25 cellular contexts compared by ENCODE assay signal in genomic region chr17:16947470-16947869, GRCh38. TPM values are rescaled to one million over a fixed set of nuclear protein-coding genes. Genes with fewer than 3 reads are reported as not detected.
DNase-seq lines count a peak whose midpoint lies in the region; ATAC-seq, FAIRE-seq and TF ChIP-seq lines count a peak whose summit lies in the region.
"Had no signal": no experiment of that assay in that cellular context is flagged by ENCODE, and none has a peak within 500 bp of the region (broad histone marks: within the 10 kb centered on the region; RNA-seq: fewer than 3 reads in every experiment).

No MANE protein-coding gene starts in this region.

- no peak overlapping the region for H3K4me3 ChIP-seq in BLaER1
- H3K4me3 ChIP-seq in KMS-11 (IDR thresholded peaks at IDR 0.05; ENCODE audit: insufficient read depth, low read depth, low read length): no peak overlapping the region
- no peak overlapping the region for H3K4me3 ChIP-seq in effector memory CD4-positive, alpha-beta T cell (ENCODE audit: insufficient read depth, low read depth, low read length, poor library complexity, severe bottlenecking)
- H3K4me3 ChIP-seq in suprapubic skin: no peak overlapping the region
- H3K4me3 ChIP-seq: body of pancreas, left lung, pancreas, skin epidermis, tibial artery had no signal

- H3K4me3 Mint-ChIP-seq in memory B cell: peak overlapping the region; percentile 64
- H3K4me3 Mint-ChIP-seq: activated CD4-positive, alpha-beta memory T cell treated with anti-CD3 and anti-CD28 coated beads, Interleukin-2, amount 10 ng/mL, durations not matched to agents 7 days and 5 days; activated T-cell treated with anti-CD3 and anti-CD28 coated beads, Interleukin-2, amount 50 U/mL, for 4 hours; dendritic cell treated with granulocyte-macrophage colony-stimulating factor and Interleukin-4, amounts not matched to agents 40 ng/mL and 50 ng/mL, for 4 days had no signal

- TF ChIP-seq CTCF in KMS-11 (conservative IDR thresholded peaks at IDR 0.05; ENCODE audit: low read depth, low read length) (no peak), suprapubic skin (IDR thresholded peaks at IDR 0.05) (no peak)

- H3K9ac ChIP-seq in BLaER1 (no peak overlapping the region), KMS-11 (no peak overlapping the region)

- H3K27me3 ChIP-seq in BLaER1: no peaks in the 10 kb centered on the region
- no peaks in the 10 kb centered on the region for H3K27me3 ChIP-seq in KMS-11 (ENCODE audit: insufficient read depth, low read depth)
- H3K27me3 ChIP-seq in effector memory CD4-positive, alpha-beta T cell (replicated peaks; ENCODE audit: control insufficient read depth, insufficient read depth, low read length, poor library complexity, severe bottlenecking): no peaks in the 10 kb centered on the region
- H3K27me3 ChIP-seq in suprapubic skin: peaks cover 21% of the 10 kb centered on the region
- H3K27me3 ChIP-seq: body of pancreas, pancreas had no signal

- peak; percentile 81 for ATAC-seq in memory B cell (ENCODE audit: low read depth)
- ATAC-seq in GM21515 (IDR thresholded peaks at IDR 0.05; ENCODE audit: unreplicated experiment): no peak
- ATAC-seq: activated naive CD4-positive, alpha-beta T cell treated with anti-CD3 and anti-CD28 coated beads, Interleukin-2, amount 50 U/mL, for 72 hours; activated T-cell treated with anti-CD3 and anti-CD28 coated beads, Interleukin-2, amount 50 U/mL, for 4 hours; body of pancreas; left lung; pancreas had no signal

- FAIRE-seq in GM19239 (lab: Jason Lieb, UNC): peak; percentile 93
- FAIRE-seq: H1, pancreas had no signal

- TF ChIP-seq EP300 in suprapubic skin (IDR thresholded peaks at IDR 0.05): no peak

- peaks cover 56% of the 10 kb centered on the region for H3K4me1 Mint-ChIP-seq in memory B cell
- H3K4me1 Mint-ChIP-seq: activated CD4-positive, alpha-beta memory T cell treated with anti-CD3 and anti-CD28 coated beads, Interleukin-2, amount 10 ng/mL, durations not matched to agents 7 days and 5 days had no signal

- peak overlapping the region; percentile 90 for H3K27ac Mint-ChIP-seq in memory B cell
- H3K27ac Mint-ChIP-seq: activated CD4-positive, alpha-beta memory T cell treated with anti-CD3 and anti-CD28 coated beads, Interleukin-2, amount 10 ng/mL, durations not matched to agents 7 days and 5 days; activated naive CD4-positive, alpha-beta T cell treated with anti-CD3 and anti-CD28 coated beads, Interleukin-2, amount 50 U/mL, for 72 hours; dendritic cell treated with granulocyte-macrophage colony-stimulating factor and Interleukin-4, amounts not matched to agents 40 ng/mL and 50 ng/mL, for 4 days had no signal

- 68% methylated on average over 3 of the region's 3 CpGs for WGBS in suprapubic skin

- TF ChIP-seq POLR2A in suprapubic skin (IDR thresholded peaks at IDR 0.05): no peak

- H4K20me1 ChIP-seq in BLaER1: no peaks in the 10 kb centered on the region
- no peaks in the 10 kb centered on the region for H4K20me1 ChIP-seq in KMS-11 (ENCODE audit: insufficient read depth)

- H3K36me3 Mint-ChIP-seq in memory B cell: peaks cover 62% of the 10 kb centered on the region

- H3K36me3 ChIP-seq in BLaER1: peaks cover 9% of the 10 kb centered on the region
- H3K36me3 ChIP-seq in KMS-11 (ENCODE audit: insufficient read depth): no peaks in the 10 kb centered on the region; the same call in 1 of the 2 replicates
- no peaks in the 10 kb centered on the region for H3K36me3 ChIP-seq in effector memory CD4-positive, alpha-beta T cell (ENCODE audit: control insufficient read depth, insufficient read depth, low read length)
- no peaks in the 10 kb centered on the region for H3K36me3 ChIP-seq in suprapubic skin
- H3K36me3 ChIP-seq: left lung, pancreas, tibial artery had no signal

- no peaks in the 10 kb centered on the region for H3K27me3 Mint-ChIP-seq in memory B cell

- H3K79me2 ChIP-seq in KMS-11 (ENCODE audit: insufficient read depth, low read depth): 0 out of 2 replicates have a peak, but pooled peaks cover 6% of the 10 kb centered on the region

- DNase-seq in GM19239 (ENCODE audit: insufficient read length, low spot score) (no peak), memory B cell (ENCODE audit: low spot score in 2 of 2) (no peak), suprapubic skin (ENCODE audit: low spot score in 2 of 2) (no peak)
- no peak for DNase-seq in effector memory CD4-positive, alpha-beta T cell
- DNase-seq in stimulated activated CD4-positive, alpha-beta T cell treated with anti-CD3 and anti-CD28 coated beads, Interleukin-15, amount 100 ng/mL, for 24 hours: no peak
- DNase-seq: activated CD4-positive, alpha-beta memory T cell treated with anti-CD3 and anti-CD28 coated beads, Interleukin-2, amount 10 ng/mL, durations not matched to agents 7 days and 5 days; activated T-cell treated with anti-CD3 and anti-CD28 coated beads, Interleukin-2, amount 50 U/mL, for 4 hours; body of pancreas; erythroblast; left lung; NCI-H1436; NCI-H226; NK-92 treated with Interleukin-12 subunit alpha and Interleukin-12 subunit beta, amount 100 ng/mL, for 24 hours; pancreas; T-helper 1 cell; tibial artery had no signal

- H3K4me2 ChIP-seq in BLaER1 (peak overlapping the region; percentile 19; the same call in 1 of the 2 replicates), KMS-11 (peak overlapping the region; percentile 73)

- peaks cover 5% of the 10 kb centered on the region for H3K9me3 Mint-ChIP-seq in memory B cell

- H3K27ac ChIP-seq in BLaER1: no peak overlapping the region
- peak overlapping the region; percentile 39; the same call in 1 of the 2 replicates for H3K27ac ChIP-seq in KMS-11
- no peak overlapping the region for H3K27ac ChIP-seq in effector memory CD4-positive, alpha-beta T cell (ENCODE audit: insufficient read depth, low read length, poor library complexity, severe bottlenecking)
- no peak overlapping the region for H3K27ac ChIP-seq in suprapubic skin
- H3K27ac ChIP-seq: body of pancreas, left lung, pancreas, skin epidermis, tibial artery had no signal

- peaks cover 36% of the 10 kb centered on the region for H3K9me3 ChIP-seq in BLaER1
- H3K9me3 ChIP-seq in effector memory CD4-positive, alpha-beta T cell (ENCODE audit: control insufficient read depth, low read length): no peaks in the 10 kb centered on the region
- no peaks in the 10 kb centered on the region for H3K9me3 ChIP-seq in suprapubic skin
- H3K9me3 ChIP-seq: body of pancreas, pancreas had no signal

- H2AFZ ChIP-seq in KMS-11 (ENCODE audit: low read depth): no peak overlapping the region

- H3K4me1 ChIP-seq in BLaER1: peaks cover 53% of the 10 kb centered on the region
- peaks cover 41% of the 10 kb centered on the region for H3K4me1 ChIP-seq in KMS-11 (ENCODE audit: low read depth, poor library complexity, severe bottlenecking)
- H3K4me1 ChIP-seq in effector memory CD4-positive, alpha-beta T cell (ENCODE audit: control insufficient read depth, insufficient read depth, low read length, poor library complexity, severe bottlenecking): no peaks in the 10 kb centered on the region
- H3K4me1 ChIP-seq in suprapubic skin: no peaks in the 10 kb centered on the region
- H3K4me1 ChIP-seq: left lung, tibial artery had no signal

RNA-seq across cellular contexts. Expression of gene TNFRSF13B, which starts 24.4 kb away (rescaled TPM):
- total RNA-seq in suprapubic skin: 1 to 10 TPM in 1 of 4 donors, not detected in 3; 3.8 TPM
- total RNA-seq: A172; activated CD4-positive, alpha-beta memory T cell treated with anti-CD3 and anti-CD28 coated beads, Interleukin-2, amount 10 ng/mL, durations not matched to agents 7 days and 5 days; activated naive CD4-positive, alpha-beta T cell treated with anti-CD3 and anti-CD28 coated beads, Interleukin-2, amount 50 U/mL, for 72 hours; body of pancreas; H1; HT-29 had no signal
